8 cellular contexts compared by ENCODE assay signal in the genomic region with DNA sequence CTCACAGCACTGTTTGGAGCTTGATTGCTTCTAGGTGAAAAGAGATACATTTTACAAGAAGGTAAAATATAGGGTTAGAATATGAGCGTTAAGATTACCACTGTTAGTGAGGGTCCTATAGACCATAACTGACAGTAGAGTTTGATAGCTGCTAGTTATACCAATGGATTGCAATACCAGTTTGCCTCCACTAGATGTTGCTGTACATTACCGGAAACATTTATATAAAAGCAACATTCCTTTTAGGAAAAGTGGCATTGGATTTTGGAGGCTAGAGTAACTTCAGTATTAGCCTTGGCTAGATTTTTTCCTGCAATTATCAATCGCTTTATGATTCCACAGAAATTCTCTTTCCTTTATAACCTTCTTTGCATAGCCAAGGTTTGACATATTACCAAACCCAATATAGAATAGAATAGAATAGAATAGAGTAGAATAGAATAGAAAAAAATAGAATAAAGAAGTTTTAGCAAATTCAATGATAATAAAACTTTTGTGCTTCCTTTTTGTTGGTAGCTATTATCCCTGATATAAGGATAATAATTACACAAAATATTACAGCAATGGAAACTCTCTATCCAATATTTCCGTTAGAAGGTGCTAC.
DNase-seq lines count a peak whose midpoint lies in the region; ATAC-seq, FAIRE-seq and TF ChIP-seq lines count a peak whose summit lies in the region.

No MANE protein-coding gene starts in this region.

- peak; percentile 82 for ATAC-seq in HG03175 (IDR thresholded peaks at IDR 0.05; ENCODE audit: unreplicated experiment)

- H3K9me3 ChIP-seq in tibial artery, result peaks cover 0 to 14% (median 8%) of the 10 kb centered on the region in 3 donors
- no peaks in the 10 kb centered on the region for H3K9me3 ChIP-seq in small intestine (ENCODE audit: control insufficient read depth, low read depth)

- DNase-seq in GM12892 (ENCODE audit: insufficient read length), result no peak
- peak; percentile 48 for DNase-seq in OCI-M1 (lab: John Stamatoyannopoulos, UW)
- DNase-seq in fibroblast of the aortic adventitia (ENCODE audit: low read depth), result peak; percentile 71
- no peak for DNase-seq in tibial artery
- no peak for DNase-seq in OCI-M2 (lab: John Stamatoyannopoulos, UW; ENCODE audit: unreplicated experiment)
- DNase-seq in posterior cingulate gyrus, result no peak
- DNase-seq in small intestine, result no peak

- TF ChIP-seq CTCF in fibroblast of the aortic adventitia (IDR thresholded peaks at IDR 0.05; ENCODE audit: insufficient read depth, low read length) (peak; percentile 82), tibial artery (IDR thresholded peaks at IDR 0.05) (peak; percentile 74 to 82)

- no peak overlapping the region for H3K27ac ChIP-seq in tibial artery
- no peak overlapping the region for H3K27ac ChIP-seq in small intestine (ENCODE audit: low read depth in 1 of 2, low read length in 1 of 2)

- FAIRE-seq in GM12892 (lab: Jason Lieb, UNC) (peak; percentile 58), small intestine (lab: Jason Lieb, UNC) (no peak)

- H3K36me3 ChIP-seq in tibial artery (no peaks in the 10 kb centered on the region), small intestine (ENCODE audit: control insufficient read depth in 2 of 2, insufficient read depth in 2 of 2, low read length in 2 of 2) (no peaks in the 10 kb centered on the region)

- no peak for TF ChIP-seq POLR2A in GM12892 (IDR thresholded peaks at IDR 0.05; ENCODE audit: low read depth, low read length)

- H3K4me3 ChIP-seq in fibroblast of the aortic adventitia (ENCODE audit: low read depth, low read length), result no peak overlapping the region
- no peak overlapping the region for H3K4me3 ChIP-seq in tibial artery
- no peak overlapping the region for H3K4me3 ChIP-seq in small intestine (ENCODE audit: low read depth in 1 of 2, low read length in 2 of 2)

- intact Hi-C loops in tibial artery (cut with DNase I; ENCODE audit: low total_unique reads), result loop anchor here (10.0 kb wide), 1 partner anchor 1092 kb away; the partner anchor contains the start of gene ALCAM
- intact Hi-C loops in posterior cingulate gyrus (cut with DNase I), result loop anchor here (2.0 kb wide), 1 partner anchor 188 kb away; no protein-coding TSS in a partner anchor

- no peaks in the 10 kb centered on the region for H3K27me3 ChIP-seq in tibial artery
- no peaks in the 10 kb centered on the region for H3K27me3 ChIP-seq in small intestine (ENCODE audit: control insufficient read depth in 2 of 2, insufficient read depth in 2 of 2, low read length in 2 of 2)

- H3K4me1 ChIP-seq in tibial artery (peaks cover 0 to 5% (median 2%) of the 10 kb centered on the region in 4 donors), small intestine (ENCODE audit: control insufficient read depth in 2 of 2, insufficient read depth in 1 of 2, low read depth in 1 of 2, low read length in 1 of 2) (no peaks in the 10 kb centered on the region)

- WGBS in small intestine, 3 donors, result 63 to 65% (median 63%) methylated on average over 4 of the region's 4 CpGs

Comparison
In these comparisons a context has a peak if more than half of its experiments do, and no peak if none do; other contexts are left out.
1. DNase-seq: peak in OCI-M1 (single experiment) and fibroblast of the aortic adventitia (single experiment); none in GM12892 (single experiment), tibial artery (0 of 2), OCI-M2 (single experiment), posterior cingulate gyrus (0 of 10) and small intestine (single experiment).